Comparison of ENCODE assay signal across 36 cellular contexts in genomic region chr3:19256313-19256712, GRCh38.
A peak's percentile ranks its signal among the peaks of the same experiment; 100 is the strongest.
DNase-seq lines count a peak whose midpoint lies in the region; ATAC-seq, FAIRE-seq and TF ChIP-seq lines count a peak whose summit lies in the region.
"Had no signal": no experiment of that assay in that cellular context is flagged by ENCODE, and none has a peak within 500 bp of the region (broad histone marks: within the 10 kb centered on the region; RNA-seq: fewer than 3 reads in every experiment).

No MANE protein-coding gene starts in this region.

- ATAC-seq in SK-N-SH treated with all-trans-retinoic acid at 6 μM for 48 hours (no peak), HG02973 (IDR thresholded peaks at IDR 0.05; ENCODE audit: unreplicated experiment) (no peak), HG02571 (IDR thresholded peaks at IDR 0.05; ENCODE audit: unreplicated experiment) (no peak)
- ATAC-seq: HepG2, psoas muscle, T-cell had no signal

- H3K9me3 ChIP-seq in SK-N-SH, result no peaks in the 10 kb centered on the region
- H3K9me3 ChIP-seq in H1 (ENCODE audit: insufficient read depth in 2 of 2, low read depth in 1 of 2, low read length in 1 of 2), result peaks cover 3 to 4% of the 10 kb centered on the region in 2 experiments; a peak in 1 of 4 replicates
- H3K9me3 ChIP-seq: adrenal gland, psoas muscle, thyroid gland, vagina had no signal

- no peak overlapping the region for H3K23ac ChIP-seq in H1 (ENCODE audit: insufficient read length)

- no peaks in the 10 kb centered on the region for H3F3A ChIP-seq in SK-N-SH (replicated peaks; ENCODE audit: insufficient read depth)

- DNase-seq in SK-N-SH (no peak), NCI-H69 (lab: John Stamatoyannopoulos, UW) (peak; percentile 44), H1 (ENCODE audit: low read depth in 1 of 2, low spot score in 2 of 2) (no peak), glutamatergic neuron (no peak), dedifferentiated amniotic fluid mesenchymal stem cell (ENCODE audit: extremely low spot score) (no peak)
- DNase-seq: activated CD4-positive, alpha-beta T cell treated with anti-CD3 and anti-CD28 coated beads, Interleukin-2, amount 50 U/mL, for 4 hours; activated naive CD4-positive, alpha-beta T cell treated with anti-CD3 and anti-CD28 coated beads, Interleukin-2, amount 10 ng/mL, durations not matched to agents 7 days and 5 days; adrenal gland; central memory CD4-positive, alpha-beta T cell; cortex of kidney; DMS153; foreskin fibroblast; HCEC 1CT; head of caudate nucleus; Karpas-422; kidney glomerular epithelial cell; naive B cell; NCI-H1694 treated with DMSO at 0.1 percent for 48 hours; NCI-H524 treated with DMSO at 0.1 percent for 48 hours; nucleus accumbens; psoas muscle; SIG-M5; sigmoid colon; stimulated activated CD4-positive, alpha-beta T cell treated with anti-CD3 and anti-CD28 coated beads, Interleukin-4, amount 100 ng/mL, for 1 hour; stomach; T-cell; thyroid gland had no signal

- 45% methylated on average over 5 of the region's 5 CpGs for WGBS in SK-N-SH (ENCODE audit: low lambda C conversion rate)
- 80% methylated on average over 5 of the region's 5 CpGs; no CpG with 5 or more reads in 1 of the 2 experiments for WGBS in H1 (ENCODE audit: extremely low coverage in 1 of 2, insufficient coverage in 1 of 2, insufficient read length in 1 of 2, insufficient replicate concordance in 2 of 2, low coverage in 1 of 2, low lambda C conversion rate in 2 of 2, missing lambda C conversion rate in 1 of 2), 2 experiments

- POLR2A ChIA-PET in SK-N-SH (lab: Yijun Ruan, JAX), result interaction anchor here (1.0 kb wide), 1 partner anchor 109 kb away, joined by 3 read pairs; the partner anchor contains the start of gene KCNH8
- POLR2A ChIA-PET in H1 (lab: Charles Lee; ENCODE audit: partially characterized antibody), result no interaction called here

- no peaks in the 10 kb centered on the region for H4K20me1 ChIP-seq in SK-N-SH (ENCODE audit: insufficient read depth)
- no peaks in the 10 kb centered on the region for H4K20me1 ChIP-seq in H1 (replicated peaks in 1 of 2; ENCODE audit: control insufficient read depth in 1 of 2, insufficient read depth in 2 of 2, low read length in 2 of 2)

- no peak overlapping the region for H3K4ac ChIP-seq in H1 (replicated peaks; ENCODE audit: insufficient read length, low read depth, low read length)

- H3K9ac ChIP-seq in SK-N-SH, result no peak overlapping the region
- no peak overlapping the region for H3K9ac ChIP-seq in H1 (replicated peaks in 1 of 4; ENCODE audit: extremely low read depth in 1 of 4, low read depth in 3 of 4, low read length in 3 of 4)

- H2BK120ac ChIP-seq in H1 (replicated peaks; ENCODE audit: low read depth, low read length), result no peak overlapping the region

- H4K8ac ChIP-seq in H1 (ENCODE audit: extremely low read depth, insufficient read depth, low read length), result no peak overlapping the region

- no peak overlapping the region for H2BK15ac ChIP-seq in H1 (ENCODE audit: low read length)

- H3K4me2 ChIP-seq in SK-N-SH (no peak overlapping the region), H1 (ENCODE audit: insufficient read depth in 1 of 2, low read depth in 2 of 2, low read length in 2 of 2) (no peak overlapping the region)

- no peaks in the 10 kb centered on the region for H3K27me3 ChIP-seq in SK-N-SH (ENCODE audit: insufficient read depth)
- no peaks in the 10 kb centered on the region for H3K27me3 ChIP-seq in H1 (replicated peaks in 1 of 4; ENCODE audit: control insufficient read depth in 3 of 4, extremely low read depth in 1 of 4, insufficient read depth in 3 of 4, low read length in 3 of 4)
- H3K27me3 ChIP-seq: adrenal gland, esophagus muscularis mucosa, sigmoid colon, stomach, thyroid gland, vagina had no signal

- H3K23me2 ChIP-seq in H1 (ENCODE audit: low read depth, low read length), result no peaks in the 10 kb centered on the region

- H3K36me3 ChIP-seq in SK-N-SH (replicated peaks in 1 of 2; ENCODE audit: control insufficient read depth in 1 of 2, insufficient read depth in 2 of 2, low read length in 1 of 2) (no peaks in the 10 kb centered on the region), H1 (ENCODE audit: control insufficient read depth in 2 of 4, insufficient read depth in 4 of 4, low read length in 3 of 4) (peaks cover 0 to 3% (median 0%) of the 10 kb centered on the region in 4 experiments; a peak in 1 of 8 replicates)
- H3K36me3 ChIP-seq: adrenal gland, esophagus muscularis mucosa, sigmoid colon, stomach, thyroid gland, vagina had no signal

- H4K91ac ChIP-seq in H1 (replicated peaks; ENCODE audit: insufficient read length, low read length), result no peak overlapping the region

- TF ChIP-seq POLR2A in H1 (IDR thresholded peaks at IDR 0.05; ENCODE audit: control extremely low read depth in 1 of 2, low read depth in 2 of 2, low read length in 2 of 2), result no peak

- H3K79me2 ChIP-seq in SK-N-SH (ENCODE audit: insufficient read depth), result no peaks in the 10 kb centered on the region
- H3K79me2 ChIP-seq in H1 (ENCODE audit: control insufficient read depth in 1 of 2, insufficient read depth in 2 of 2, low read length in 2 of 2), result no peaks in the 10 kb centered on the region

- no peak overlapping the region for H4K5ac ChIP-seq in H1 (ENCODE audit: insufficient read length, low read depth, low read length)

- H3K18ac ChIP-seq in H1 (ENCODE audit: extremely low read depth, low read length), result no peak overlapping the region

- peaks cover 20% of the 10 kb centered on the region for H3K4me1 Mint-ChIP-seq in glutamatergic neuron (ENCODE audit: low read depth, unreplicated experiment)
- H3K4me1 Mint-ChIP-seq: mesothelial cell of epicardium had no signal

- no peak overlapping the region for H2BK12ac ChIP-seq in H1 (ENCODE audit: low read depth, low read length)

- peak; percentile 80 for FAIRE-seq in H1 (lab: Jason Lieb, UNC)
- FAIRE-seq: GM12892, HepG2, RCC 7860 had no signal

- H3K27ac ChIP-seq in SK-N-SH (ENCODE audit: low read depth in 2 of 2, low read length in 1 of 2), result no peak overlapping the region
- no peak overlapping the region for H3K27ac ChIP-seq in H1 (ENCODE audit: low read depth, low read length)
- H3K27ac ChIP-seq: adrenal gland, esophagus muscularis mucosa, psoas muscle, sigmoid colon, stomach, thyroid gland, vagina had no signal

- peak; percentile 68 for TF ChIP-seq RAD21 in SK-N-SH (IDR thresholded peaks at IDR 0.05; ENCODE audit: low read length)
- TF ChIP-seq RAD21 in H1 (IDR thresholded peaks at IDR 0.05 in 1 of 2, conservative IDR thresholded peaks at IDR 0.05 in 1 of 2; ENCODE audit: low read depth in 2 of 2, low read length in 2 of 2), result peak; percentile 73 to 75

- H2BK20ac ChIP-seq in H1 (ENCODE audit: low read length), result no peak overlapping the region

- TF ChIP-seq CTCF in SK-N-SH (IDR thresholded peaks at IDR 0.05) (peak; percentile 23; the same call in 1 of the 2 replicates), H1 (IDR thresholded peaks at IDR 0.05; ENCODE audit: control extremely low read depth in 1 of 3, insufficient read depth in 1 of 3, low read depth in 1 of 3, low read length in 3 of 3) (peak; percentile 38 to 58 (median 42); a peak in 3 of 4 replicates), glutamatergic neuron (IDR thresholded peaks at IDR 0.05; ENCODE audit: partially characterized antibody, unreplicated experiment) (no peak)

- no peaks in the 10 kb centered on the region for H3K9me3 Mint-ChIP-seq in glutamatergic neuron (ENCODE audit: unreplicated experiment)
- H3K9me3 Mint-ChIP-seq: activated naive CD4-positive, alpha-beta T cell treated with anti-CD3 and anti-CD28 coated beads, Interleukin-2, amount 10 ng/mL, durations not matched to agents 7 days and 5 days; mesothelial cell of epicardium had no signal

- no peak overlapping the region for H3K56ac ChIP-seq in H1 (replicated peaks; ENCODE audit: insufficient read length, low read depth, low read length)

- no peaks in the 10 kb centered on the region for H3K9me2 ChIP-seq in SK-N-SH

- TF ChIP-seq EP300 in SK-N-SH (IDR thresholded peaks at IDR 0.05; ENCODE audit: borderline replicate concordance in 1 of 2, low read depth in 1 of 2, low read length in 1 of 2) (no peak), H1 (IDR thresholded peaks at IDR 0.05; ENCODE audit: borderline replicate concordance in 1 of 2, low read depth in 2 of 2, low read length in 2 of 2) (no peak)

- H3K4me1 ChIP-seq in SK-N-SH (ENCODE audit: control insufficient read depth in 1 of 2, insufficient read depth in 2 of 2, low read depth in 1 of 2, low read length in 1 of 2), result no peaks in the 10 kb centered on the region
- peaks cover 0 to 2% (median 0%) of the 10 kb centered on the region in 4 experiments; a peak in 1 of 7 replicates for H3K4me1 ChIP-seq in H1 (replicated peaks in 1 of 4; ENCODE audit: control insufficient read depth in 3 of 4, insufficient read depth in 4 of 4, low read length in 3 of 4)
- H3K4me1 ChIP-seq: adrenal gland, esophagus muscularis mucosa, psoas muscle, sigmoid colon, stomach, thyroid gland, vagina had no signal

- H3K4me3 ChIP-seq in SK-N-SH (ENCODE audit: low read depth in 2 of 2, low read length in 1 of 2), result no peak overlapping the region
- H3K4me3 ChIP-seq in H1 (ENCODE audit: extremely low read depth in 1 of 4, insufficient read depth in 2 of 4, low read depth in 3 of 4, low read length in 4 of 4), result no peak overlapping the region
- H3K4me3 ChIP-seq: adrenal gland, esophagus muscularis mucosa, psoas muscle, sigmoid colon, stomach, thyroid gland, vagina had no signal

- no peak overlapping the region for H3K14ac ChIP-seq in H1 (ENCODE audit: insufficient read length)

- no peak overlapping the region for H2BK5ac ChIP-seq in H1 (ENCODE audit: low read depth, low read length)

- H2AFZ ChIP-seq in SK-N-SH (ENCODE audit: low read depth) (no peak overlapping the region), H1 (ENCODE audit: low read length) (no peak overlapping the region)

- CTCF ChIA-PET in SK-N-SH (lab: Yijun Ruan, JAX), result interaction anchor here (1.1 to 2.7 kb wide), 6 partner anchors 11 to 191 kb away, joined by 3 to 17 read pairs (median 4); partner anchors contain the start of gene KCNH8
- CTCF ChIA-PET in H1 (lab: Charles Lee; ENCODE audit: partially characterized antibody), result interaction anchor here (0.5 to 3.1 kb wide), 18 partner anchors 9 to 610 kb away, joined by 3 to 31 read pairs (median 3); no protein-coding TSS in a partner anchor

- no peaks in the 10 kb centered on the region for H3K79me1 ChIP-seq in H1 (ENCODE audit: low read depth, low read length)

- no peak overlapping the region for H2AK5ac ChIP-seq in H1 (ENCODE audit: low read depth, low read length)

- H3K27me3 Mint-ChIP-seq in glutamatergic neuron (ENCODE audit: unreplicated experiment), result peaks cover under 1% of the 10 kb centered on the region
- H3K27me3 Mint-ChIP-seq: activated naive CD4-positive, alpha-beta T cell treated with anti-CD3 and anti-CD28 coated beads, Interleukin-2, amount 10 ng/mL, durations not matched to agents 7 days and 5 days; naive B cell had no signal

- H3K4me3 Mint-ChIP-seq in glutamatergic neuron (ENCODE audit: unreplicated experiment), result no peak overlapping the region
- H3K4me3 Mint-ChIP-seq: activated naive CD4-positive, alpha-beta T cell treated with anti-CD3 and anti-CD28 coated beads, Interleukin-2, amount 10 ng/mL, durations not matched to agents 7 days and 5 days; mesothelial cell of epicardium; naive B cell; T-cell had no signal

- no peak overlapping the region for H3K27ac Mint-ChIP-seq in glutamatergic neuron (ENCODE audit: unreplicated experiment)
- H3K27ac Mint-ChIP-seq: activated naive CD4-positive, alpha-beta T cell treated with anti-CD3 and anti-CD28 coated beads, Interleukin-2, amount 10 ng/mL, durations not matched to agents 7 days and 5 days; mesothelial cell of epicardium; naive B cell; T-cell had no signal

- no peaks in the 10 kb centered on the region for H3K36me3 Mint-ChIP-seq in glutamatergic neuron (ENCODE audit: unreplicated experiment)
- H3K36me3 Mint-ChIP-seq: activated naive CD4-positive, alpha-beta T cell treated with anti-CD3 and anti-CD28 coated beads, Interleukin-2, amount 10 ng/mL, durations not matched to agents 7 days and 5 days; mesothelial cell of epicardium; T-cell had no signal

Comparison
In these comparisons a context has a peak if more than half of its experiments do, and no peak if none do; other contexts are left out.
1. Of the 17 proteins assayed by ChIP-seq in both H1 and SK-N-SH: peak only in H1: none; only in SK-N-SH: none; in both: CTCF and RAD21; in neither: 15.